In genomic region chr14:100850841-100851585, GRCh38 we compare ENCODE assay signal across 8 cellular contexts. TPM values are rescaled to one million over a fixed set of nuclear protein-coding genes. Genes with fewer than 3 reads are reported as not detected.
A peak's percentile ranks its signal among the peaks of the same experiment; 100 is the strongest.
DNase-seq lines count a peak whose midpoint lies in the region; ATAC-seq, FAIRE-seq and TF ChIP-seq lines count a peak whose summit lies in the region.

No MANE protein-coding gene starts in this region.

- ATAC-seq in GM21515 (IDR thresholded peaks at IDR 0.05; ENCODE audit: unreplicated experiment) (peak; percentile 71), HG02840 (IDR thresholded peaks at IDR 0.05; ENCODE audit: low FRiP score, unreplicated experiment) (no peak)

- TF ChIP-seq CTCF in bronchial epithelial cell (IDR thresholded peaks at IDR 0.05; ENCODE audit: insufficient read depth, low read length, severe bottlenecking), result peak; percentile 84

- FAIRE-seq in bronchial epithelial cell (lab: Jason Lieb, UNC), result no peak

- DNase-seq in Caki2 (ENCODE audit: low read depth) (peak; percentile 19), NAMALWA (ENCODE audit: low spot score) (peak; percentile 78), bronchial epithelial cell (ENCODE audit: low read depth) (peak; percentile 37), lung microvascular endothelial cell (ENCODE audit: low read depth in 2 of 2) (peak; percentile 27 to 49)
- DNase-seq in activated CD4-positive, CD25-positive, alpha-beta regulatory T cell (lab: John Stamatoyannopoulos, UW), result peak; percentile 58 to 78 (median 64)
- peak; percentile 44 to 66 for DNase-seq in stimulated activated CD8-positive, alpha-beta memory T cell treated with anti-CD3 and anti-CD28 coated beads, Interleukin-7, amount 100 ng/mL, for 1 hour (ENCODE audit: low read depth in 2 of 2)

- in situ Hi-C loops in Caki2 (cut with HindIII; ENCODE audit: low pct_unique_long_range_greater_than_20kb, low sequenced_read_pairs), result no loop called here

- no peak overlapping the region for H3K4me3 ChIP-seq in bronchial epithelial cell (ENCODE audit: low read depth, low read length)

- no peaks in the 10 kb centered on the region for H3K36me3 ChIP-seq in bronchial epithelial cell (ENCODE audit: control insufficient read depth, insufficient read depth, low read length)

- no peaks in the 10 kb centered on the region for H3K27me3 ChIP-seq in bronchial epithelial cell (ENCODE audit: control insufficient read depth, insufficient read depth, low read length)

RNA-seq across cellular contexts. Expression of gene MEG3, which starts 25.1 kb away (rescaled TPM):
- not detected in 2 replicates for total RNA-seq in Caki2 (2014; rRNA removed; shearing (Covaris generic); ENCODE audit: low replicate concordance)
- total RNA-seq in bronchial epithelial cell, result 3.7 and 4.1 TPM in 2 replicates
- 0.99 and 4.8 TPM in 2 replicates for total RNA-seq in lung microvascular endothelial cell

RNA-seq across cellular contexts. Expression of gene RTL1, which starts 52.5 kb away (rescaled TPM):
- not detected in 2 replicates for total RNA-seq in Caki2 (2014; rRNA removed; shearing (Covaris generic); ENCODE audit: low replicate concordance)
- total RNA-seq in bronchial epithelial cell (not detected in 2 replicates), lung microvascular endothelial cell (not detected in 2 replicates)

Comparison
In these comparisons a context has a peak if more than half of its experiments do, and no peak if none do; other contexts are left out.
1. DNase-seq: peak in every context shown above with its lines; median percentile 78 in NAMALWA; 64 in activated CD4-positive, CD25-positive, alpha-beta regulatory T cell; 55 in stimulated activated CD8-positive, alpha-beta memory T cell treated with anti-CD3 and anti-CD28 coated beads, Interleukin-7, amount 100 ng/mL, for 1 hour; 38 in lung microvascular endothelial cell; 37 in bronchial epithelial cell; 19 in Caki2.